19 cellular contexts compared by ENCODE assay signal in the genomic region with DNA sequence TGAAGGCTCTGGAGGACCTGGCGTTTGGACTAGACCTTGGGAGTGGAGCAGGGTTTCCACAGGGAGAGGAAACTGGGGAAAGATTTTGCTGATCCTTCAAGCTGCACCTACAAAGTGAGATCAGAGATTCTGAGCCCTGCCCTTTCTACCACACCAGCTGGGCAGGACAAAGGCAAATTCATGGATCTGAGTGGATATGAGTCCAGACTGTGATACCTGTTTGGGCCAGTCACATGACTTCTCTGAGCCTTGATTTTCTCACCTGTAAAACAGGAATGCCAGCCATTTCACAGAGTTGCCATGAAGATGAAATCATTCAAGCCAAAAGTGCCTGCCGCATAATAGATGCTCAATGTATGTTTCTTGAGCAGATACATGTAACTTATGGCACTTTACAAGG.
"Had no signal": no experiment of that assay in that cellular context is flagged by ENCODE, and none has a peak within 500 bp of the region (broad histone marks: within the 10 kb centered on the region; RNA-seq: fewer than 3 reads in every experiment).

No MANE protein-coding gene starts in this region.

- H3K4me3 ChIP-seq: gastrocnemius medialis, left ventricle myocardium inferior, prostate gland, right atrium auricular region, transverse colon had no signal

- H3K36me3 ChIP-seq: gastrocnemius medialis, left ventricle myocardium inferior, prostate gland, right atrium auricular region, transverse colon had no signal

- H3K4me3 Mint-ChIP-seq: activated naive CD4-positive, alpha-beta T cell treated with anti-CD3 and anti-CD28 coated beads, Interleukin-2, amount 50 U/mL, for 24 hours; activated T-cell treated with anti-CD3 and anti-CD28 coated beads, Interleukin-2, amount 50 U/mL, for 4 hours; effector memory CD8-positive, alpha-beta T cell; neural crest cell had no signal

- H3K36me3 Mint-ChIP-seq: activated naive CD4-positive, alpha-beta T cell treated with anti-CD3 and anti-CD28 coated beads, Interleukin-2, amount 50 U/mL, for 24 hours had no signal

- H3K27me3 Mint-ChIP-seq: activated naive CD4-positive, alpha-beta T cell treated with anti-CD3 and anti-CD28 coated beads, Interleukin-2, amount 50 U/mL, for 24 hours; effector memory CD8-positive, alpha-beta T cell had no signal

- H3K9me3 Mint-ChIP-seq: activated naive CD4-positive, alpha-beta T cell treated with anti-CD3 and anti-CD28 coated beads, Interleukin-2, amount 50 U/mL, for 24 hours; activated T-cell treated with anti-CD3 and anti-CD28 coated beads, Interleukin-2, amount 50 U/mL, for 4 hours; effector memory CD8-positive, alpha-beta T cell; neural crest cell had no signal

- H3K27me3 ChIP-seq: right atrium auricular region had no signal

- DNase-seq: activated CD4-positive, alpha-beta T cell treated with anti-CD3 and anti-CD28 coated beads, Interleukin-2, amount 50 U/mL, for 1 hour; activated CD4-positive, CD25-positive, alpha-beta regulatory T cell; activated CD8-positive, alpha-beta memory T cell treated with anti-CD3 and anti-CD28 coated beads, Interleukin-2, amount 50 U/mL, for 4 hours; activated effector memory CD4-positive, alpha-beta T cell treated with Interleukin-2 at 50 U/mL for 16 hours; activated T-cell treated with anti-CD3 and anti-CD28 coated beads, Interleukin-2, amount 50 U/mL, for 4 hours; effector memory CD8-positive, alpha-beta T cell; gastrocnemius medialis; head of caudate nucleus; kidney; left ventricle myocardium inferior; stimulated activated naive CD8-positive, alpha-beta T cell treated with anti-CD3 and anti-CD28 coated beads, Interleukin-15, Interleukin-2, amounts not matched to agents 100 U/mL and 50 U/mL, for 24 hours; substantia nigra; T-helper 1 cell; T1000; transverse colon had no signal

- H3K4me1 ChIP-seq: prostate gland had no signal

- H3K27ac ChIP-seq: prostate gland had no signal

- ATAC-seq: activated T-cell treated with anti-CD3 and anti-CD28 coated beads, Interleukin-2, amount 50 U/mL, for 4 hours; effector memory CD8-positive, alpha-beta T cell; gastrocnemius medialis; stimulated activated naive CD8-positive, alpha-beta T cell treated with anti-CD3 and anti-CD28 coated beads, Interleukin-15, Interleukin-2, amounts not matched to agents 100 U/mL and 50 U/mL, for 24 hours had no signal

- H3K27ac Mint-ChIP-seq: effector memory CD8-positive, alpha-beta T cell had no signal

- H3K9me3 ChIP-seq: gastrocnemius medialis, left ventricle myocardium inferior, prostate gland, right atrium auricular region, transverse colon had no signal
